Comparison of ENCODE assay signal across 8 cellular contexts in genomic region chr12:49296836-49297694, GRCh38. TPM values are rescaled to one million over a fixed set of nuclear protein-coding genes. Genes with fewer than 3 reads are reported as not detected.
A peak's percentile ranks its signal among the peaks of the same experiment; 100 is the strongest.
DNase-seq lines count a peak whose midpoint lies in the region; ATAC-seq and TF ChIP-seq lines count a peak whose summit lies in the region.

No MANE protein-coding gene starts in this region.

- H3K4me1 ChIP-seq in CD4-positive, CD25-positive, alpha-beta regulatory T cell (ENCODE audit: control insufficient read depth, insufficient read depth, low read length, poor library complexity, severe bottlenecking), result peaks cover 25% of the 10 kb centered on the region
- no peaks in the 10 kb centered on the region for H3K4me1 ChIP-seq in mesendoderm (ENCODE audit: control insufficient read depth, low read depth, low read length)

- peaks cover 64% of the 10 kb centered on the region for H3K27me3 Mint-ChIP-seq in CD4-positive, CD25-positive, alpha-beta regulatory T cell
- H3K27me3 Mint-ChIP-seq in HFFc6 (ENCODE audit: insufficient read depth), result peaks cover 31% of the 10 kb centered on the region
- peaks cover 11% of the 10 kb centered on the region for H3K27me3 Mint-ChIP-seq in MCF 10A (ENCODE audit: insufficient read depth, unreplicated experiment)

- peak overlapping the region; percentile 43 to 83 (median 64) for H3K4me3 Mint-ChIP-seq in CD4-positive, CD25-positive, alpha-beta regulatory T cell
- H3K4me3 Mint-ChIP-seq in HFFc6 (peak overlapping the region; percentile 42; the same call in 1 of the 2 replicates), MCF 10A (ENCODE audit: unreplicated experiment) (peak overlapping the region; percentile 67)

- H4K5ac ChIP-seq in mesendoderm (ENCODE audit: low read length), result no peak overlapping the region

- CTCF ChIA-PET in RWPE1 (lab: Yijun Ruan, JAX), result interaction anchor here (0.6 to 2.0 kb wide), 21 partner anchors 8 to 413 kb away, joined by 3 to 15 read pairs (median 4); partner anchors contain the start of gene TROAP
- CTCF ChIA-PET in MCF 10A (lab: Yijun Ruan, JAX), result interaction anchor here (0.5 to 16.4 kb wide), 20 partner anchors 9 to 1637 kb away, joined by 3 to 251 read pairs (median 5); partner anchors contain the start of genes C1QL4, DNAJC22 and TROAP

- no peaks in the 10 kb centered on the region for H3K36me3 Mint-ChIP-seq in CD4-positive, CD25-positive, alpha-beta regulatory T cell
- H3K36me3 Mint-ChIP-seq in HFFc6 (ENCODE audit: low read depth), result no peaks in the 10 kb centered on the region
- no peaks in the 10 kb centered on the region for H3K36me3 Mint-ChIP-seq in MCF 10A (ENCODE audit: insufficient read depth, unreplicated experiment)

- H4K8ac ChIP-seq in mesendoderm (ENCODE audit: low read depth, low read length), result no peak overlapping the region

- BruUV-seq in MCF 10A (replicated peaks; lab: Mats Ljungman, UMichigan), result no TSS peak

- H2BK15ac ChIP-seq in mesendoderm (replicated peaks; ENCODE audit: low read depth), result no peak overlapping the region

- H3K4me2 ChIP-seq in mesendoderm (ENCODE audit: low read length), result peak overlapping the region; percentile 40

- peaks cover 18% of the 10 kb centered on the region for H3K27me3 ChIP-seq in CD4-positive, CD25-positive, alpha-beta regulatory T cell (ENCODE audit: control insufficient read depth, insufficient read depth, low read length)
- peaks cover 35% of the 10 kb centered on the region for H3K27me3 ChIP-seq in mesendoderm (ENCODE audit: insufficient read depth, low read length, poor library complexity)

- no peak overlapping the region for H3K18ac ChIP-seq in mesendoderm (ENCODE audit: low read length)

- H3K27ac ChIP-seq in CD4-positive, CD25-positive, alpha-beta regulatory T cell (ENCODE audit: insufficient read depth, low read length, poor library complexity, severe bottlenecking), result no peak overlapping the region
- H3K27ac ChIP-seq in RWPE1 (peak overlapping the region; percentile 21; the same call in 1 of the 2 replicates), mesendoderm (ENCODE audit: low read depth, low read length) (no peak overlapping the region)

- TF ChIP-seq CTCF in HFFc6 (IDR thresholded peaks at IDR 0.05), result peak; percentile 59; the same call in 1 of the 2 replicates
- peak; percentile 50 for TF ChIP-seq CTCF in RWPE1 (conservative IDR thresholded peaks at IDR 0.05; ENCODE audit: low read depth)
- no peak for TF ChIP-seq CTCF in MCF 10A (IDR thresholded peaks at IDR 0.05; ENCODE audit: unreplicated experiment)

- H3K9me3 ChIP-seq in CD4-positive, CD25-positive, alpha-beta regulatory T cell (ENCODE audit: control insufficient read depth in 2 of 2, low read length in 2 of 2), result no peaks in the 10 kb centered on the region

- no peak overlapping the region for H2BK5ac ChIP-seq in mesendoderm (ENCODE audit: low read length)

- no peak overlapping the region for H3K4me3 ChIP-seq in CD4-positive, CD25-positive, alpha-beta regulatory T cell (ENCODE audit: low read depth, low read length)
- H3K4me3 ChIP-seq in mesendoderm (ENCODE audit: low read length), result no peak overlapping the region

- no peak overlapping the region for H3K23ac ChIP-seq in mesendoderm (ENCODE audit: low read length)

- no CpG with 5 or more reads among the region's 77 CpGs for WGBS in mesendoderm (ENCODE audit: extremely low coverage, insufficient coverage, low lambda C conversion rate)

- no peak overlapping the region for H2BK120ac ChIP-seq in mesendoderm (ENCODE audit: low read depth, low read length)

- no peaks in the 10 kb centered on the region for H3K36me3 ChIP-seq in CD4-positive, CD25-positive, alpha-beta regulatory T cell (ENCODE audit: control insufficient read depth, insufficient read depth, low read length)
- H3K36me3 ChIP-seq in mesendoderm (ENCODE audit: control insufficient read depth, insufficient read depth, low read length), result no peaks in the 10 kb centered on the region

- POLR2A ChIA-PET in RWPE1 (lab: Yijun Ruan, JAX; ENCODE audit: low non-redundant PET), result no interaction called here
- POLR2A ChIA-PET in MCF 10A (lab: Yijun Ruan, JAX), result interaction anchor here (1.2 kb wide), 1 partner anchor 33 kb away, joined by 4 read pairs; the partner anchor contains the start of gene TUBA1C

- peaks cover 0 to 21% (median 12%) of the 10 kb centered on the region in 4 donors for H3K4me1 Mint-ChIP-seq in CD4-positive, CD25-positive, alpha-beta regulatory T cell
- H3K4me1 Mint-ChIP-seq in HFFc6 (ENCODE audit: low read depth) (peaks cover 5% of the 10 kb centered on the region; the same call in 1 of the 2 replicates), MCF 10A (ENCODE audit: insufficient read depth, unreplicated experiment) (peaks cover 6% of the 10 kb centered on the region)

- no peak overlapping the region for H3K9ac ChIP-seq in mesendoderm (ENCODE audit: low read length)

- H2AK5ac ChIP-seq in mesendoderm (ENCODE audit: low read length), result no peak overlapping the region

- no peaks in the 10 kb centered on the region for H3K79me1 ChIP-seq in mesendoderm (ENCODE audit: low read length)

- peak; percentile 40 to 49 for ATAC-seq in CD4-positive, CD25-positive, alpha-beta regulatory T cell (ENCODE audit: low read depth in 2 of 2)
- ATAC-seq in GM18867 (IDR thresholded peaks at IDR 0.05; ENCODE audit: unreplicated experiment) (no peak), GM21381 (IDR thresholded peaks at IDR 0.05; ENCODE audit: unreplicated experiment) (no peak)

- H3K79me2 ChIP-seq in mesendoderm (ENCODE audit: control insufficient read depth, insufficient read depth, low read length), result no peaks in the 10 kb centered on the region

- H3K4ac ChIP-seq in mesendoderm (ENCODE audit: low read depth, low read length), result no peak overlapping the region

- DNase-seq in CD4-positive, CD25-positive, alpha-beta regulatory T cell, result peak; percentile 7 to 43 (median 36)
- DNase-seq in HFFc6 (no peak), RWPE1 (ENCODE audit: low spot score) (peak; percentile 77), MCF 10A (ENCODE audit: unreplicated experiment) (peak; percentile 73), mesendoderm (peak; percentile 82), hypothalamus (lab: John Stamatoyannopoulos, UW) (no peak)

- H3K56ac ChIP-seq in mesendoderm (ENCODE audit: low read length), result no peak overlapping the region

- no peak overlapping the region for H3K27ac Mint-ChIP-seq in CD4-positive, CD25-positive, alpha-beta regulatory T cell
- H3K27ac Mint-ChIP-seq in HFFc6, result no peak overlapping the region
- H3K27ac Mint-ChIP-seq in MCF 10A (ENCODE audit: low read depth, unreplicated experiment), result no peak overlapping the region

- peaks cover 0 to 1% (median 0%) of the 10 kb centered on the region in 7 donors for H3K9me3 Mint-ChIP-seq in CD4-positive, CD25-positive, alpha-beta regulatory T cell
- H3K9me3 Mint-ChIP-seq in HFFc6 (no peaks in the 10 kb centered on the region), MCF 10A (ENCODE audit: unreplicated experiment) (no peaks in the 10 kb centered on the region)

- intact Hi-C loops in MCF 10A (cut with micrococcal nuclease), result no loop called here

RNA-seq across cellular contexts. Expression of gene PRPH, which starts 2.1 kb away (rescaled TPM):
- not detected for total RNA-seq in CD4-positive, CD25-positive, alpha-beta regulatory T cell
- under 1 TPM in 1 of 4 donors, not detected in 3; 0.24 TPM for polyA plus RNA-seq in CD4-positive, CD25-positive, alpha-beta regulatory T cell
- not detected for total RNA-seq in HFFc6 (2021; fragmentation: NEBNext Ultra II Directional; extraction: Animal tissue kit (Norgen Biotek cat#: 25700))
- 1.4 and 2.7 TPM in 2 replicates for total RNA-seq in MCF 10A (2022)
- 0.49 TPM for polyA plus RNA-seq in mesendoderm (2013, experiment 1 of 2)
- 0.49 TPM for polyA plus RNA-seq in mesendoderm (2013, experiment 2 of 2)

RNA-seq across cellular contexts. Expression of gene TROAP, which starts 26.0 kb away (rescaled TPM):
- total RNA-seq in CD4-positive, CD25-positive, alpha-beta regulatory T cell, result 2.0 TPM
- polyA plus RNA-seq in CD4-positive, CD25-positive, alpha-beta regulatory T cell, result 1 to 10 TPM; 2.8 to 8.8 (median 4.9) TPM
- 10 to 100 TPM; 14.1 to 37.4 (median 34.5) TPM for total RNA-seq in HFFc6 (2021; fragmentation: NEBNext Ultra II Directional; extraction: Animal tissue kit (Norgen Biotek cat#: 25700))
- total RNA-seq in MCF 10A (2022), result 30.8 and 41.9 TPM in 2 replicates
- polyA plus RNA-seq in mesendoderm (2013, experiment 1 of 2), result 57.2 TPM
- 56.2 TPM for polyA plus RNA-seq in mesendoderm (2013, experiment 2 of 2)

RNA-seq across cellular contexts. Expression of gene TUBA1C, which starts 32.2 kb away (rescaled TPM):
- total RNA-seq in CD4-positive, CD25-positive, alpha-beta regulatory T cell, result 41.4 TPM
- 10 to 100 TPM; 50.0 to 64.0 (median 56.3) TPM for polyA plus RNA-seq in CD4-positive, CD25-positive, alpha-beta regulatory T cell
- total RNA-seq in HFFc6 (2021; fragmentation: NEBNext Ultra II Directional; extraction: Animal tissue kit (Norgen Biotek cat#: 25700)), result 1,000 to 10,000 TPM in 3 of 6 experiments, 100 to 1,000 TPM in 3; 571 to 1,139 (median 936) TPM
- total RNA-seq in MCF 10A (2022), result 253 and 303 TPM in 2 replicates
- polyA plus RNA-seq in mesendoderm (2013, experiment 1 of 2), result 1,199 TPM
- polyA plus RNA-seq in mesendoderm (2013, experiment 2 of 2), result 1,164 TPM

RNA-seq across cellular contexts. Expression of gene C1QL4, which starts 39.9 kb away (rescaled TPM):
- total RNA-seq in CD4-positive, CD25-positive, alpha-beta regulatory T cell, result not detected
- polyA plus RNA-seq in CD4-positive, CD25-positive, alpha-beta regulatory T cell, result not detected
- total RNA-seq in HFFc6 (2021; fragmentation: NEBNext Ultra II Directional; extraction: Animal tissue kit (Norgen Biotek cat#: 25700)), result under 1 TPM in 5 of 6 experiments, not detected in 1; 0.14 to 0.48 (median 0.28) TPM
- total RNA-seq in MCF 10A (2022), result 0.20 TPM in 1 of 2 replicates, not detected in the other
- 0.06 TPM for polyA plus RNA-seq in mesendoderm (2013, experiment 1 of 2)
- polyA plus RNA-seq in mesendoderm (2013, experiment 2 of 2), result 0.04 TPM

RNA-seq across cellular contexts. Expression of gene DNAJC22, which starts 49.6 kb away (rescaled TPM):
- not detected for total RNA-seq in CD4-positive, CD25-positive, alpha-beta regulatory T cell
- not detected for polyA plus RNA-seq in CD4-positive, CD25-positive, alpha-beta regulatory T cell
- total RNA-seq in HFFc6 (2021; fragmentation: NEBNext Ultra II Directional; extraction: Animal tissue kit (Norgen Biotek cat#: 25700)), result 1 to 10 TPM in 4 of 6 experiments, under 1 TPM in 2; 0.38 to 4.1 (median 2.6) TPM
- 0.25 and 0.33 TPM in 2 replicates for total RNA-seq in MCF 10A (2022)
- 0.41 TPM for polyA plus RNA-seq in mesendoderm (2013, experiment 1 of 2)
- polyA plus RNA-seq in mesendoderm (2013, experiment 2 of 2), result 0.32 TPM

Comparison
In these comparisons a context has a peak if more than half of its experiments do, and no peak if none do; other contexts are left out.
1. ATAC-seq: peak in CD4-positive, CD25-positive, alpha-beta regulatory T cell (2 of 2); none in GM18867 (single experiment) and GM21381 (single experiment).
2. DNase-seq: peak in CD4-positive, CD25-positive, alpha-beta regulatory T cell (3 of 3), RWPE1 (single experiment), MCF 10A (single experiment) and mesendoderm (single experiment); none in HFFc6 (single experiment) and hypothalamus (0 of 51).
3. Peak in every context shown above with its lines, with median percentiles within 50 percentile points of each other: H3K4me3 Mint-ChIP-seq.